Comparison of ENCODE assay signal across 8 cellular contexts in the genomic region with DNA sequence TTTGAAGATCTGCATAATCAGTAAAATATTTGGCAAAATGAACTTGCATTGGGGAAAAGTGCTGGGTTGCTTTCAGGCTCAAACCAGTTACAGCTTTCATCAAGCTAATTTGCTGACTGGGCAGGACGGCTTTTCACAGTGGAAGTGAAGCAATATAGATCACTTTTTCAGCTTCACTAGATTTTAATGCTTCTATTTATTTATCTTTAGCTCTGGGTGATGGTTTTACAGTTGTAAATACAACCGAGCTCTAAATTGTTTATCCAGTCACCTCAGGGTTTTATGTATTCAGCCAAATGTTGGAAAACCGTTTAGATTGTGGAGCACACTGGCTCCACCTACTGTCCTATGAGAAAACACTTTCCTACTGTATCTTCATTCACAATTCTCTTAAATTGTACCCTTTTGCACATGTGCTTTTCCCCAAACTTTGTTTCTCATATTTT. TPM values are rescaled to one million over a fixed set of nuclear protein-coding genes. Genes with fewer than 3 reads are reported as not detected.
A peak's percentile ranks its signal among the peaks of the same experiment; 100 is the strongest.
DNase-seq lines count a peak whose midpoint lies in the region; ATAC-seq, FAIRE-seq and TF ChIP-seq lines count a peak whose summit lies in the region.

No MANE protein-coding gene starts in this region.

- no peak overlapping the region for H3K27ac Mint-ChIP-seq in nephron

- peak; percentile 68 to 81 (median 75) for TF ChIP-seq CTCF in nephron (IDR thresholded peaks at IDR 0.05; ENCODE audit: unreplicated experiment in 3 of 3)

- no peaks in the 10 kb centered on the region for H3K27me3 Mint-ChIP-seq in nephron (ENCODE audit: low read depth)

- H3K9me3 Mint-ChIP-seq in nephron, result no peaks in the 10 kb centered on the region

- DNase-seq in NCI-H524 (lab: John Stamatoyannopoulos, UW) (peak; percentile 17 to 69), NCI-H524 treated with DMSO at 0.1 percent for 48 hours (lab: John Stamatoyannopoulos, UW) (no peak), NCI-H1092 treated with DMSO at 0.1 percent for 48 hours (lab: John Stamatoyannopoulos, UW) (peak; percentile 72), SK-N-DZ (ENCODE audit: low spot score) (peak; percentile 57), COLO668 (lab: John Stamatoyannopoulos, UW; ENCODE audit: unreplicated experiment) (no peak), GM19239 (ENCODE audit: insufficient read length, low spot score) (no peak)

- peak overlapping the region in 1 of 3 experiments; percentile 20 for H3K4me3 Mint-ChIP-seq in nephron

- peak; percentile 75 for ATAC-seq in esophagus mucosa

- no peak for FAIRE-seq in GM19239 (lab: Jason Lieb, UNC)

- peaks cover 7% of the 10 kb centered on the region for H3K4me1 Mint-ChIP-seq in nephron

- no peaks in the 10 kb centered on the region for H3K36me3 Mint-ChIP-seq in nephron (ENCODE audit: low read depth)

RNA-seq across cellular contexts. Expression of a gene that starts 58.2 kb away (rescaled TPM):
- polyA plus RNA-seq in SK-N-DZ (2014; cell fraction: cytosol; rRNA removed), result 8.4 and 10.5 TPM in 2 replicates
- 7.0 and 7.1 TPM in 2 replicates for polyA plus RNA-seq in SK-N-DZ (2014; cell fraction: nucleus; rRNA removed)
- total RNA-seq in esophagus mucosa, result 26.0 TPM

Comparison
In these comparisons a context has a peak if more than half of its experiments do, and no peak if none do; other contexts are left out.
1. DNase-seq: peak in NCI-H524 (2 of 2), NCI-H1092 treated with DMSO at 0.1 percent for 48 hours (single experiment) and SK-N-DZ (single experiment); none in NCI-H524 treated with DMSO at 0.1 percent for 48 hours (single experiment), COLO668 (single experiment) and GM19239 (single experiment).